ENCODE assay signal across 9 cellular contexts in the genomic region with DNA sequence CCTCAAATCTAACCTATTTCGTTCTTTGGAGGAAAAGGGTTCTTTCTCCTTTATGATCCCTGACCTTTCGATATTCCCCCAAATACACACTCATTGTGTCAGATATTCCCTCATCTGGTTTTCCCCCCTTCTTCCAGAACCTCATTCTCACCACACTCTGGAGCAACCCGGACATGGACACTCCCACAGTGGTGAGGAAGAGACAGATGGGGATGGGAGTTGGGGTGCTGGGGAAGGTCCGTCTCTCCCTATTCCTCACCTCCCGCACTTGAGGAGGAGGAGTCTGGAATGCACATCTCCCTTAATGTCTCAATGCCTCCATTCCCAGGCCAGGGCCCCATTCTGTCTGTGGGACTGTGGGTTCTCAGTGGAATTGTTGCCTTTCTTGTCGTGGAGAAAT. TPM values are rescaled to one million over a fixed set of nuclear protein-coding genes. Genes with fewer than 3 reads are reported as not detected.
A peak's percentile ranks its signal among the peaks of the same experiment; 100 is the strongest.
DNase-seq lines count a peak whose midpoint lies in the region; ATAC-seq and TF ChIP-seq lines count a peak whose summit lies in the region.
"Had no signal": no experiment of that assay in that cellular context is flagged by ENCODE, and none has a peak within 500 bp of the region (broad histone marks: within the 10 kb centered on the region; RNA-seq: fewer than 3 reads in every experiment).

No MANE protein-coding gene starts in this region.

- peaks cover 0 to 23% (median 10%) of the 10 kb centered on the region in 11 experiments; a peak in 11 of 22 replicates for H3K27me3 ChIP-seq in BLaER1 treated with 17β-estradiol and CSF1 and Interleukin-3, amounts not matched to agents 10 nM and 100 nM
- no peaks in the 10 kb centered on the region for H3K27me3 ChIP-seq in effector memory CD4-positive, alpha-beta T cell (replicated peaks; ENCODE audit: control insufficient read depth, insufficient read depth, low read length, poor library complexity, severe bottlenecking)
- peaks cover 8% of the 10 kb centered on the region for H3K27me3 ChIP-seq in neural progenitor cell

- H3K36me3 Mint-ChIP-seq in neural progenitor cell, result peaks cover 25% of the 10 kb centered on the region

- peaks cover 7 to 43% (median 19%) of the 10 kb centered on the region in 11 experiments; a peak in 17 of 22 replicates for H4K20me1 ChIP-seq in BLaER1 treated with 17β-estradiol and CSF1 and Interleukin-3, amounts not matched to agents 10 nM and 100 nM
- peaks cover 57% of the 10 kb centered on the region for H4K20me1 ChIP-seq in neural progenitor cell (ENCODE audit: low read depth)

- peak overlapping the region; percentile 21 for H3K27ac Mint-ChIP-seq in neural progenitor cell

- peak overlapping the region; percentile 99 for H3K4me3 Mint-ChIP-seq in neural progenitor cell

- H3K4me3 ChIP-seq in BLaER1 treated with 17β-estradiol and CSF1 and Interleukin-3, amounts not matched to agents 10 nM and 100 nM, result peak overlapping the region; percentile 65 to 98 (median 90); a peak in 19 of 20 replicates
- H3K4me3 ChIP-seq in NB4 (ENCODE audit: low read depth, low read length) (peak overlapping the region; percentile 92), neural progenitor cell (peak overlapping the region; percentile 88)
- H3K4me3 ChIP-seq in effector memory CD4-positive, alpha-beta T cell (ENCODE audit: insufficient read depth, low read depth, low read length, poor library complexity, severe bottlenecking), result peak overlapping the region; percentile 90

- H2AFZ ChIP-seq in neural progenitor cell (replicated peaks), result no peak overlapping the region

- no peaks in the 10 kb centered on the region for H3K9me3 ChIP-seq in BLaER1 treated with 17β-estradiol and CSF1 and Interleukin-3, amounts not matched to agents 10 nM and 100 nM (replicated peaks in 1 of 11)
- H3K9me3 ChIP-seq in effector memory CD4-positive, alpha-beta T cell (ENCODE audit: control insufficient read depth, low read length), result no peaks in the 10 kb centered on the region
- H3K9me3 ChIP-seq in neural progenitor cell (ENCODE audit: low read depth), result no peaks in the 10 kb centered on the region

- H3K27ac ChIP-seq in BLaER1 treated with 17β-estradiol and CSF1 and Interleukin-3, amounts not matched to agents 10 nM and 100 nM, result peak overlapping the region in 3 of 11 experiments; percentile 96 to 100 (median 100); a peak in 2 of 22 replicates
- no peak overlapping the region for H3K27ac ChIP-seq in effector memory CD4-positive, alpha-beta T cell (ENCODE audit: insufficient read depth, low read length, poor library complexity, severe bottlenecking)
- no peak overlapping the region for H3K27ac ChIP-seq in neural progenitor cell

- H3F3A ChIP-seq in neural progenitor cell (ENCODE audit: low read depth), result peaks cover 74% of the 10 kb centered on the region

- H3K9ac ChIP-seq in BLaER1 treated with 17β-estradiol and CSF1 and Interleukin-3, amounts not matched to agents 10 nM and 100 nM, result peak overlapping the region; percentile 93 to 100 (median 98); a peak in 20 of 22 replicates
- H3K9ac ChIP-seq in neural progenitor cell, result no peak overlapping the region

- peaks cover 45 to 73% (median 65%) of the 10 kb centered on the region in 10 experiments for H3K4me1 ChIP-seq in BLaER1 treated with 17β-estradiol and CSF1 and Interleukin-3, amounts not matched to agents 10 nM and 100 nM
- H3K4me1 ChIP-seq in effector memory CD4-positive, alpha-beta T cell (ENCODE audit: control insufficient read depth, insufficient read depth, low read length, poor library complexity, severe bottlenecking), result peaks cover 34% of the 10 kb centered on the region
- H3K4me1 ChIP-seq in neural progenitor cell, result peaks cover 38% of the 10 kb centered on the region

- TF ChIP-seq POLR2A in NB4 (IDR thresholded peaks at IDR 0.05; ENCODE audit: extremely low read depth, insufficient read length), result no peak

- peaks cover 9% of the 10 kb centered on the region for H3K27me3 Mint-ChIP-seq in neural progenitor cell (ENCODE audit: insufficient read depth, low read depth)

- no peaks in the 10 kb centered on the region for H3K9me3 Mint-ChIP-seq in neural progenitor cell

- DNase-seq in NB4 (ENCODE audit: low read depth) (no peak), neural progenitor cell (ENCODE audit: low spot score) (no peak), iPS-NIHi7 (ENCODE audit: extremely low spot score) (no peak), NOMO-1 treated with dmso at 0.1 percent for 144 hours (lab: John Stamatoyannopoulos, UW; ENCODE audit: unreplicated experiment) (no peak)
- no peak for DNase-seq in effector memory CD4-positive, alpha-beta T cell
- DNase-seq: activated CD4-positive, alpha-beta T cell treated with anti-CD3 and anti-CD28 coated beads, Interleukin-2, amount 50 U/mL, for 1 hour had no signal

- H3K4me1 Mint-ChIP-seq in neural progenitor cell, result peaks cover 73% of the 10 kb centered on the region

- peaks cover 24 to 37% (median 30%) of the 10 kb centered on the region in 11 experiments for H3K36me3 ChIP-seq in BLaER1 treated with 17β-estradiol and CSF1 and Interleukin-3, amounts not matched to agents 10 nM and 100 nM
- H3K36me3 ChIP-seq in effector memory CD4-positive, alpha-beta T cell (ENCODE audit: control insufficient read depth, insufficient read depth, low read length), result peaks cover 24% of the 10 kb centered on the region
- H3K36me3 ChIP-seq in neural progenitor cell, result no peaks in the 10 kb centered on the region

- peaks cover 27% of the 10 kb centered on the region for H3K79me2 ChIP-seq in neural progenitor cell (ENCODE audit: low read depth)

- peak overlapping the region; percentile 95 to 100 (median 99) for H3K4me2 ChIP-seq in BLaER1 treated with 17β-estradiol and CSF1 and Interleukin-3, amounts not matched to agents 10 nM and 100 nM
- peak overlapping the region; percentile 99 for H3K4me2 ChIP-seq in neural progenitor cell

- no peak for TF ChIP-seq CTCF in NB4 (IDR thresholded peaks at IDR 0.05; ENCODE audit: low read depth, low read length)
- no peak for TF ChIP-seq CTCF in neural progenitor cell (IDR thresholded peaks at IDR 0.05)

- ATAC-seq in GM21786 (IDR thresholded peaks at IDR 0.05; ENCODE audit: unreplicated experiment) (no peak), HG02885 (IDR thresholded peaks at IDR 0.05; ENCODE audit: poor library complexity, unreplicated experiment) (no peak)

RNA-seq across cellular contexts. Expression of a gene that starts 1.3 kb away (rescaled TPM):
- 40.8 and 59.2 TPM in 2 replicates for total RNA-seq in neural progenitor cell (ENCODE audit: low replicate concordance)

RNA-seq across cellular contexts. Expression of a gene that starts 1.5 kb away (rescaled TPM):
- 10.2 and 21.7 TPM in 2 replicates for total RNA-seq in neural progenitor cell (ENCODE audit: low replicate concordance)

RNA-seq across cellular contexts. Expression of a gene that starts 2.5 kb away (rescaled TPM):
- 4.8 and 9.5 TPM in 2 replicates for total RNA-seq in neural progenitor cell (ENCODE audit: low replicate concordance)

RNA-seq across cellular contexts. Expression of a gene that starts 6.4 kb away (rescaled TPM):
- 12.1 and 20.2 TPM in 2 replicates for total RNA-seq in neural progenitor cell (ENCODE audit: low replicate concordance)

RNA-seq across cellular contexts. Expression of a gene that starts 9.7 kb away (rescaled TPM):
- total RNA-seq in neural progenitor cell (ENCODE audit: low replicate concordance), result 0.49 and 0.99 TPM in 2 replicates
